ENCODE assay signal across 28 cellular contexts in the genomic region with DNA sequence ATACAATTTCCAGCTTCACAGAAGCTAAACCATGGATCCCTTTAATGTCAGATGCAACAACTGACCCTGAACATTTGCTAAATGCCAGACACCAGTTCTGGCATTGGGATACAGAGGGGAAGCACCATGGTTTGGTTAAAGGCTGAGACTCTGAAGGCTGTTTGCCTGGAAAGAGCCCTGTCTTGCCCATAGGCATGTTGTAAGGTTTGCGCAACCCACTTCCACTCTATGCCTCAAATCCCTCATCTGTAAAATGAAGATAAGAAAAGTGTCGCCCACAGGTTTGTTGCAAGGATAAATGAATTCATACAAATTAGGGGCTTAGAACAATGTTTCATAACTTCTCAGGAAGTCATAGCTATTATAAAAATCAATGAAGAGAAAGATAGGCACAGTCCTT.
"Had no signal": no experiment of that assay in that cellular context is flagged by ENCODE, and none has a peak within 500 bp of the region (broad histone marks: within the 10 kb centered on the region; RNA-seq: fewer than 3 reads in every experiment).

No MANE protein-coding gene starts in this region.

- ATAC-seq: activated CD4-positive, alpha-beta T cell treated with anti-CD3 and anti-CD28 coated beads for 36 hours; activated CD8-positive, alpha-beta memory T cell treated with anti-CD3 and anti-CD28 coated beads, Interleukin-2, amount 10 ng/mL, durations not matched to agents 7 days and 5 days; activated CD8-positive, alpha-beta T cell treated with anti-CD3 and anti-CD28 coated beads, Interleukin-2, amount 10 ng/mL, durations not matched to agents 7 days and 5 days; activated naive CD8-positive, alpha-beta T cell treated with anti-CD3 and anti-CD28 coated beads, Interleukin-2, amount 50 U/mL, for 24 hours; body of pancreas; gastroesophageal sphincter; heart right ventricle; T-helper 17 cell had no signal

- DNase-seq: activated CD4-positive, alpha-beta memory T cell treated with anti-CD3 and anti-CD28 coated beads for 36 hours; activated CD4-positive, alpha-beta T cell treated with anti-CD3 and anti-CD28 coated beads for 36 hours; activated CD4-positive, alpha-beta T cell treated with anti-CD3 and anti-CD28 coated beads, Interleukin-2, amount 10 ng/mL, durations not matched to agents 24 days and 14 days; activated CD4-positive, CD25-positive, alpha-beta regulatory T cell; activated CD4-positive, CD25-positive, alpha-beta regulatory T cell treated with anti-CD3 and anti-CD28 coated beads, Interleukin-2, amount 50 U/mL, for 72 hours; activated CD8-positive, alpha-beta memory T cell treated with anti-CD3 and anti-CD28 coated beads, Interleukin-2, amount 10 ng/mL, durations not matched to agents 7 days and 5 days; activated CD8-positive, alpha-beta memory T cell treated with anti-CD3 and anti-CD28 coated beads, Interleukin-2, amount 50 U/mL, for 4 hours; activated CD8-positive, alpha-beta T cell treated with anti-CD3 and anti-CD28 coated beads, Interleukin-2, amount 10 ng/mL, durations not matched to agents 7 days and 5 days; activated effector memory CD4-positive, alpha-beta T cell treated with anti-CD3 and anti-CD28 coated beads, Interleukin-2, amount 50 U/mL, for 16 hours; activated naive CD4-positive, alpha-beta T cell treated with anti-CD3 and anti-CD28 coated beads for 36 hours; activated naive CD8-positive, alpha-beta T cell treated with anti-CD3 and anti-CD28 coated beads for 36 hours; activated naive CD8-positive, alpha-beta T cell treated with anti-CD3 and anti-CD28 coated beads, Interleukin-2, amount 50 U/mL, for 24 hours; activated T-cell treated with anti-CD3 and anti-CD28 coated beads, Interleukin-2, amount 50 U/mL, for 1 hour; activated T-cell treated with anti-CD3 and anti-CD28 coated beads, Interleukin-2, amount 50 U/mL, for 48 hours; adrenal gland; amygdala; aorta; body of pancreas; central memory CD4-positive, alpha-beta T cell; cerebellar nuclear complex; colonic mucosa; effector CD8-positive, alpha-beta T cell; esophagus squamous epithelium; foreskin melanocyte; heart right ventricle; T-helper 17 cell; T1000 had no signal

- H3K4me3 ChIP-seq: adrenal gland, body of pancreas, colonic mucosa, esophagus squamous epithelium, gastroesophageal sphincter, heart right ventricle had no signal
